ENCODE assay signal across 1 cellular context in genomic region chr13:40784540-40784939, GRCh38.
TF ChIP-seq lines count a peak whose summit lies in the region.

No MANE protein-coding gene starts in this region.

TF ChIP-seq in liver, 16 proteins besides CTCF, POLR2A, EP300 and RAD21 (continued from another document):
- TF ChIP-seq REST (IDR thresholded peaks at IDR 0.05) (peak; percentile 82), JUND (IDR thresholded peaks at IDR 0.05) (peak; percentile 89 to 92), YY1 (IDR thresholded peaks at IDR 0.05) (peak; percentile 93)
